In the genomic region with DNA sequence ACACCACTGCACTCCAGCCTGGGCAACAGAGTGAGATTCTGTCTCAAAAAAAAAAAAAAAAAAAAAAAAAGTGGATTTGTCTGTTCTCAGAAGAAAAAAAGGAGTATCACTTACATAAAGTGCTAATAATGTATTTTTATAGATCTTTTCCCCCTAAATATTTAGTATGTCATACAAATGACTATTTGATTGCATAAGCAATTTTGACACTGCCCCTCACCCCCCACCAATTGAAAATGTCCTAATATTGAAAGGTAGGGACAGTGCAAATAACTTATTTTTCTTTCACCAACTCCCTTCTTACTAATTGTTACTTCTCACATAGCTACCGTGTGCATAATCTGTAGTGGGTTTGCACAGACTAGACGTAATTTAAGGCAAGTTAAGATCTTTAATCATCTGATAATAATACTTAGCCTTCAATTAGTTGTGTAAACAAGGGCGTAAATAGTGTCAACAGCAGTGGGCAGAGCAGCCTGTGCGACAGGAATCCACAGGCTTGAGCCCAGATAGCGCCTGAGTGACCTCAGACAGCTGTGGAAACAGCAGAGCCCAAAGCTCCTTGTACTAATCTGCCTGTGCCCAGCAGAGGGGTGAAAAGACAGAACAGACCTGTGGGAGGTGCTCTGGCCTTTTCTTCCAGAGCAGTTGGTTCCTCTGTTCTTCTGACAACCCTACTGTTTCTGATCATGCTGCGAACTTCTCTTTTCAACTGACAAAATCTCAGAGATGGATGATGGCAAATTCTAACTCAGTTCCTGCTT, we compare ENCODE assay signal across 1 cellular context.
TF ChIP-seq lines count a peak whose summit lies in the region.

No MANE protein-coding gene starts in this region.

TF ChIP-seq in H1, 55 proteins besides CTCF, POLR2A, EP300 and RAD21:
- TF ChIP-seq EGR1 (IDR thresholded peaks at IDR 0.05; ENCODE audit: borderline replicate concordance, low read depth, low read length): no peak
- no peak for TF ChIP-seq YY1 (IDR thresholded peaks at IDR 0.05; ENCODE audit: low read depth, low read length)
- TF ChIP-seq RNF2 (IDR thresholded peaks at IDR 0.05; ENCODE audit: borderline replicate concordance, low read depth, low read length, missing control alignments, poor library complexity, severe bottlenecking): no peak
- no peak for TF ChIP-seq EZH2 (IDR thresholded peaks at IDR 0.05; ENCODE audit: low read depth, low read length, severe bottlenecking)
- TF ChIP-seq PHF8 (conservative IDR thresholded peaks at IDR 0.05; ENCODE audit: low read depth, low read length): no peak
- no peak for TF ChIP-seq SP2 (IDR thresholded peaks at IDR 0.05; ENCODE audit: low read length)
- no peak for TF ChIP-seq CBX5 (IDR thresholded peaks at IDR 0.05; ENCODE audit: low read depth, low read length)
- TF ChIP-seq TBP (IDR thresholded peaks at IDR 0.05; ENCODE audit: low read depth, low read length): no peak
TF ChIP-seq in H1: peak in this region for 0.
